Comparison of ENCODE assay signal across 28 cellular contexts in the genomic region with DNA sequence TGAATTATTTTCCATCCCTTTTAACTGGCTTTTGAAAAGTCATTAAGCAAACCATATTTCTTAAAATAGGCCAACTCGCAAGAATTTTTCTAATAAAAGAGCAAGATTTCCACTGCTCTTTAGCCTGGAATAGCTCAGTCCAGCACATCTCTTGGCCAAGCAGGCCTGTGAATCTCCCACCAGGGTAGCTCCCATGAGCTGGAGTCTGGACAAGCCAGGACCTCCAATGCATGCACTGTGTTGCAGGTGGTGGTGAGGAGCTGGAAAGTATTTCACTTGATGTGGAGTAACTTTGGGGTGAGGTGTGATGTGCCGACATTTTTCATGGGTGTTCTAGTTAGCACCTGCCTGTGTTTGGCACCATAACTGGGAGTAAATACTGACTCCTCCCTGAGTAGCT.
"Had no signal": no experiment of that assay in that cellular context is flagged by ENCODE, and none has a peak within 500 bp of the region (broad histone marks: within the 10 kb centered on the region; RNA-seq: fewer than 3 reads in every experiment).

No MANE protein-coding gene starts in this region.

- H3K27ac Mint-ChIP-seq: naive thymus-derived CD4-positive, alpha-beta T cell; natural killer cell; nephron; neural progenitor cell; progenitor cell of endocrine pancreas; stimulated activated effector memory CD8-positive, alpha-beta T cell treated with anti-CD3 and anti-CD28 coated beads, Interleukin-12 subunit alpha, Interleukin-12 subunit beta, amount 100 ng/mL, for 72 hours; stimulated activated naive B cell treated with anti-CD40 and anti-IgM and Interleukin-4, amounts not matched to agents 10 μg/mL and 1 μg/mL and 100 μg/mL, for 72 hours; stimulated activated naive CD8-positive, alpha-beta T cell treated with anti-CD3 and anti-CD28 coated beads, Interleukin-15, Interleukin-2, amounts not matched to agents 100 ng/mL and 50 ng/mL, for 24 hours had no signal

- H2AFZ ChIP-seq: neural progenitor cell, parathyroid adenoma had no signal

- H3K27me3 ChIP-seq: neural progenitor cell, ovary, right lobe of liver, sigmoid colon, stomach, thyroid gland, tibial nerve, upper lobe of left lung, uterus had no signal

- H3K4me1 ChIP-seq: parathyroid adenoma, psoas muscle, right lobe of liver, thyroid gland, tibial nerve, upper lobe of left lung, uterus had no signal

- H3K4me3 Mint-ChIP-seq: naive thymus-derived CD4-positive, alpha-beta T cell; natural killer cell; nephron; neural progenitor cell; stimulated activated effector memory CD8-positive, alpha-beta T cell treated with anti-CD3 and anti-CD28 coated beads, Interleukin-12 subunit alpha, Interleukin-12 subunit beta, amount 100 ng/mL, for 72 hours; stimulated activated naive B cell treated with anti-CD40 and anti-IgM and Interleukin-4, amounts not matched to agents 10 μg/mL and 1 μg/mL and 100 μg/mL, for 72 hours; stimulated activated naive CD8-positive, alpha-beta T cell treated with anti-CD3 and anti-CD28 coated beads, Interleukin-15, Interleukin-2, amounts not matched to agents 100 ng/mL and 50 ng/mL, for 24 hours had no signal

- H3K27ac ChIP-seq: neural progenitor cell, ovary, parathyroid adenoma, psoas muscle, right lobe of liver, sigmoid colon, stomach, thoracic aorta, thyroid gland, tibial nerve, upper lobe of left lung, uterus had no signal

- H3K9me3 Mint-ChIP-seq: natural killer cell; stimulated activated effector memory CD8-positive, alpha-beta T cell treated with anti-CD3 and anti-CD28 coated beads, Interleukin-12 subunit alpha, Interleukin-12 subunit beta, amount 100 ng/mL, for 72 hours had no signal

- H3K4me3 ChIP-seq: neural progenitor cell, ovary, psoas muscle, right lobe of liver, sigmoid colon, stomach, thoracic aorta, thyroid gland, tibial nerve, upper lobe of left lung, uterus had no signal

- ATAC-seq: naive thymus-derived CD4-positive, alpha-beta T cell; natural killer cell; psoas muscle; right cardiac atrium; right lobe of liver; stimulated activated effector memory CD8-positive, alpha-beta T cell treated with anti-CD3 and anti-CD28 coated beads, Interleukin-12 subunit alpha, Interleukin-12 subunit beta, amount 100 ng/mL, for 72 hours; stimulated activated naive B cell treated with anti-CD40 and anti-IgM and Interleukin-4, amounts not matched to agents 10 μg/mL and 1 μg/mL and 100 μg/mL, for 72 hours had no signal

- DNase-seq: naive thymus-derived CD4-positive, alpha-beta T cell; natural killer cell; ovary; posterior cingulate gyrus; psoas muscle; right cardiac atrium; right lobe of liver; sigmoid colon; small intestine; stimulated activated CD4-positive, alpha-beta T cell treated with anti-CD3 and anti-CD28 coated beads, Interleukin-15, amount 100 ng/mL, for 24 hours; stimulated activated CD4-positive, alpha-beta T cell treated with anti-CD3 and anti-CD28 coated beads, Interleukin-2, amount 100 ng/mL, for 24 hours; stimulated activated CD4-positive, alpha-beta T cell treated with anti-CD3 and anti-CD28 coated beads, Interleukin-2, amount 100 ng/mL, for 48 hours; stimulated activated CD4-positive, alpha-beta T cell treated with anti-CD3 and anti-CD28 coated beads, Interleukin-4, amount 100 ng/mL, for 24 hours; stimulated activated naive B cell treated with anti-CD40 and anti-IgM and Interleukin-4, amounts not matched to agents 10 μg/mL and 1 μg/mL and 100 μg/mL, for 72 hours; stimulated activated naive CD4-positive, alpha-beta T cell treated with Interleukin-2 at 50 U/mL for 16 hours; stomach; thyroid gland; trophoblast cell; upper lobe of left lung; uterus had no signal

- H3K36me3 Mint-ChIP-seq: natural killer cell; neural progenitor cell; stimulated activated effector memory CD8-positive, alpha-beta T cell treated with anti-CD3 and anti-CD28 coated beads, Interleukin-12 subunit alpha, Interleukin-12 subunit beta, amount 100 ng/mL, for 72 hours; stimulated activated naive B cell treated with anti-CD40 and anti-IgM and Interleukin-4, amounts not matched to agents 10 μg/mL and 1 μg/mL and 100 μg/mL, for 72 hours had no signal

- H3K4me1 Mint-ChIP-seq: naive thymus-derived CD4-positive, alpha-beta T cell; natural killer cell; nephron; neural progenitor cell; stimulated activated effector memory CD8-positive, alpha-beta T cell treated with anti-CD3 and anti-CD28 coated beads, Interleukin-12 subunit alpha, Interleukin-12 subunit beta, amount 100 ng/mL, for 72 hours; stimulated activated naive B cell treated with anti-CD40 and anti-IgM and Interleukin-4, amounts not matched to agents 10 μg/mL and 1 μg/mL and 100 μg/mL, for 72 hours had no signal

- H3K79me2 ChIP-seq: parathyroid adenoma had no signal

- FAIRE-seq: small intestine had no signal

- H3K9me3 ChIP-seq: ovary, psoas muscle, right lobe of liver, sigmoid colon, stomach, thoracic aorta, thyroid gland, tibial nerve, upper lobe of left lung, uterus had no signal

- H3K36me3 ChIP-seq: neural progenitor cell, ovary, right lobe of liver, sigmoid colon, stomach, thoracic aorta, thyroid gland, tibial nerve, upper lobe of left lung, uterus had no signal

- H3K4me2 ChIP-seq: neural progenitor cell had no signal
